ENCODE assay signal across 8 cellular contexts in genomic region chr11:130861902-130862552, GRCh38. TPM values are rescaled to one million over a fixed set of nuclear protein-coding genes. Genes with fewer than 3 reads are reported as not detected.
DNase-seq lines count a peak whose midpoint lies in the region; ATAC-seq, FAIRE-seq and TF ChIP-seq lines count a peak whose summit lies in the region.

No MANE protein-coding gene starts in this region.

- peak; percentile 62 for DNase-seq in D721Med (ENCODE audit: insufficient read length, low spot score)
- peak; percentile 53 for DNase-seq in HuH-7.5 (ENCODE audit: low spot score)
- peak; percentile 97 for DNase-seq in NT2/D1 (ENCODE audit: low read depth, low spot score)
- peak; percentile 61 for DNase-seq in activated CD8-positive, alpha-beta memory T cell treated with anti-CD3 and anti-CD28 coated beads, Interleukin-2, amount 50 U/mL, for 24 hours (ENCODE audit: extremely low read depth)
- peak; percentile 94 for DNase-seq in epithelial cell of esophagus (ENCODE audit: low read depth)
- peak; percentile 89 for DNase-seq in mucosa of gallbladder (ENCODE audit: low spot score)
- peak; percentile 61 to 69 for DNase-seq in stimulated activated CD8-positive, alpha-beta memory T cell treated with anti-CD3 and anti-CD28 coated beads, Interleukin-4, amount 100 ng/mL, for 4 hours (ENCODE audit: low read depth in 2 of 2, low spot score in 1 of 2)

- H3K36me3 ChIP-seq in NT2/D1 (ENCODE audit: insufficient read depth, insufficient read length, low read length) = no peaks in the 10 kb centered on the region

- peak; percentile 100 for TF ChIP-seq CTCF in D721Med (IDR thresholded peaks at IDR 0.05; ENCODE audit: insufficient read depth, missing control alignments)
- TF ChIP-seq CTCF in epithelial cell of esophagus (IDR thresholded peaks at IDR 0.05; ENCODE audit: insufficient read depth, low read depth, low read length, missing control alignments) = peak; percentile 99

- peaks cover 7% of the 10 kb centered on the region for H3K4me1 ChIP-seq in NT2/D1 (ENCODE audit: insufficient read depth, insufficient read length)

- H3K27me3 ChIP-seq in NT2/D1 (ENCODE audit: insufficient read depth, insufficient read length) = no peaks in the 10 kb centered on the region

- no peak for FAIRE-seq in D721Med (lab: Jason Lieb, UNC)

- peak; percentile 81 for ATAC-seq in GM21528 (IDR thresholded peaks at IDR 0.05; ENCODE audit: low FRiP score, unreplicated experiment)

- no peak overlapping the region for H3K9ac ChIP-seq in NT2/D1 (ENCODE audit: insufficient read length, low read depth)

- no peaks in the 10 kb centered on the region for H3K9me3 ChIP-seq in NT2/D1 (ENCODE audit: insufficient read depth, low read length)

- H3K4me3 ChIP-seq in NT2/D1 (ENCODE audit: insufficient read length, low read depth) = no peak overlapping the region
- H3K4me3 ChIP-seq in epithelial cell of esophagus (ENCODE audit: low read length) = no peak overlapping the region

RNA-seq across cellular contexts. Expression of gene SNX19, which starts 54.3 kb away (rescaled TPM):
- total RNA-seq in mucosa of gallbladder = 76.6 TPM
